Comparison of ENCODE assay signal across 7 cellular contexts in genomic region chr12:106246891-106247730, GRCh38. TPM values are rescaled to one million over a fixed set of nuclear protein-coding genes. Genes with fewer than 3 reads are reported as not detected.
DNase-seq lines count a peak whose midpoint lies in the region; ATAC-seq and FAIRE-seq lines count a peak whose summit lies in the region.

No MANE protein-coding gene starts in this region.

- peak overlapping the region; percentile 73 for H3K4me3 Mint-ChIP-seq in activated naive CD4-positive, alpha-beta T cell treated with anti-CD3 and anti-CD28 coated beads, Interleukin-2, amount 10 ng/mL, durations not matched to agents 7 days and 5 days

- peak overlapping the region; percentile 81 for H3K27ac ChIP-seq in neuronal stem cell (replicated peaks; ENCODE audit: low read length)

- DNase-seq in RKO (ENCODE audit: low spot score) (peak; percentile 46), germinal center (ENCODE audit: low spot score) (peak; percentile 46), neuronal stem cell (ENCODE audit: low spot score) (peak; percentile 59), urothelium cell line (ENCODE audit: low spot score) (peak; percentile 49)
- peak; percentile 76 for DNase-seq in activated naive CD4-positive, alpha-beta T cell treated with anti-CD3 and anti-CD28 coated beads, Interleukin-2, amount 10 ng/mL, durations not matched to agents 7 days and 5 days

- peaks cover 13 to 39% of the 10 kb centered on the region in 2 donors for H3K36me3 ChIP-seq in neuronal stem cell (replicated peaks in 1 of 2; ENCODE audit: control insufficient read depth in 2 of 2, insufficient read depth in 2 of 2, low read length in 2 of 2)

- no peak overlapping the region for H2BK12ac ChIP-seq in neuronal stem cell (ENCODE audit: low read length)

- no peaks in the 10 kb centered on the region for H3K27me3 ChIP-seq in neuronal stem cell (ENCODE audit: control insufficient read depth in 3 of 3, insufficient read depth in 3 of 3, low read depth in 1 of 3, low read length in 3 of 3)

- no peaks in the 10 kb centered on the region for H3K9me3 Mint-ChIP-seq in activated naive CD4-positive, alpha-beta T cell treated with anti-CD3 and anti-CD28 coated beads, Interleukin-2, amount 10 ng/mL, durations not matched to agents 7 days and 5 days

- CTCF ChIA-PET in activated naive CD4-positive, alpha-beta T cell treated with anti-CD3 and anti-CD28 coated beads, Interleukin-2, amount 10 ng/mL, durations not matched to agents 7 days and 5 days (lab: Charles Lee): interaction anchor here (0.9 to 1.0 kb wide), 2 partner anchors 20 to 36 kb away, joined by 3 to 5 read pairs; no protein-coding TSS in a partner anchor

- peaks cover 15% of the 10 kb centered on the region for H3K4me1 Mint-ChIP-seq in activated naive CD4-positive, alpha-beta T cell treated with anti-CD3 and anti-CD28 coated beads, Interleukin-2, amount 10 ng/mL, durations not matched to agents 7 days and 5 days

- H3K23ac ChIP-seq in neuronal stem cell (ENCODE audit: low read depth, low read length, poor library complexity): peak overlapping the region; percentile 61

- peak overlapping the region; percentile 80 for H3K4me2 ChIP-seq in neuronal stem cell (ENCODE audit: insufficient read depth, low read length, poor library complexity, severe bottlenecking)

- H3K9me3 ChIP-seq in neuronal stem cell (replicated peaks in 1 of 2; ENCODE audit: control insufficient read depth in 2 of 2, insufficient read depth in 1 of 2, low read depth in 1 of 2, low read length in 2 of 2): no peaks in the 10 kb centered on the region

- H4K8ac ChIP-seq in neuronal stem cell (ENCODE audit: low read depth, low read length): peak overlapping the region; percentile 49

- H3K4me3 ChIP-seq in neuronal stem cell (ENCODE audit: low read length in 2 of 2): peak overlapping the region; percentile 88 to 91

- no peak overlapping the region for H3K14ac ChIP-seq in neuronal stem cell (ENCODE audit: low read length)

- H3K4me1 ChIP-seq in neuronal stem cell (ENCODE audit: control insufficient read depth in 2 of 2, insufficient read depth in 1 of 2, low read depth in 1 of 2, low read length in 2 of 2): peaks cover 7 to 15% of the 10 kb centered on the region in 2 donors

- WGBS in neuronal stem cell (ENCODE audit: extremely low coverage in 2 of 2, insufficient read length in 2 of 2, insufficient replicate concordance in 1 of 2), 2 donors: no CpG with 5 or more reads among the region's 81 CpGs

- peak overlapping the region; percentile 5 for H4K91ac ChIP-seq in neuronal stem cell (ENCODE audit: low read depth, low read length, poor library complexity)

- peak overlapping the region; percentile 53 for H3K4ac ChIP-seq in neuronal stem cell (ENCODE audit: low read length)

- no peak overlapping the region for H3K27ac Mint-ChIP-seq in activated naive CD4-positive, alpha-beta T cell treated with anti-CD3 and anti-CD28 coated beads, Interleukin-2, amount 10 ng/mL, durations not matched to agents 7 days and 5 days

- H3K27me3 Mint-ChIP-seq in activated naive CD4-positive, alpha-beta T cell treated with anti-CD3 and anti-CD28 coated beads, Interleukin-2, amount 10 ng/mL, durations not matched to agents 7 days and 5 days: peaks cover 17% of the 10 kb centered on the region

- peak overlapping the region; percentile 96 for H2AFZ ChIP-seq in neuronal stem cell (ENCODE audit: low read length)

- peak overlapping the region; percentile 42 for H2BK15ac ChIP-seq in neuronal stem cell (ENCODE audit: low read length)

- no peaks in the 10 kb centered on the region for H3K36me3 Mint-ChIP-seq in activated naive CD4-positive, alpha-beta T cell treated with anti-CD3 and anti-CD28 coated beads, Interleukin-2, amount 10 ng/mL, durations not matched to agents 7 days and 5 days

- peak; percentile 43 for ATAC-seq in GM18498 (IDR thresholded peaks at IDR 0.05; ENCODE audit: unreplicated experiment)
- peak; percentile 21 for ATAC-seq in HG02840 (IDR thresholded peaks at IDR 0.05; ENCODE audit: low FRiP score, unreplicated experiment)

- peak overlapping the region; percentile 29 for H2BK120ac ChIP-seq in neuronal stem cell (ENCODE audit: low read depth, low read length)

- no peak overlapping the region for H2AK5ac ChIP-seq in neuronal stem cell (ENCODE audit: low read depth, low read length)

- H2BK5ac ChIP-seq in neuronal stem cell (ENCODE audit: low read length): peak overlapping the region; percentile 91

- H3K79me1 ChIP-seq in neuronal stem cell (ENCODE audit: low read depth, low read length): peaks cover 8% of the 10 kb centered on the region

- FAIRE-seq in urothelium cell line (lab: Jason Lieb, UNC): no peak

- H3K9ac ChIP-seq in neuronal stem cell (ENCODE audit: low read depth, low read length, poor library complexity): peak overlapping the region; percentile 89

- peak overlapping the region; percentile 96 for H3K18ac ChIP-seq in neuronal stem cell (ENCODE audit: low read length)

RNA-seq across cellular contexts. Expression of gene CKAP4, which starts 0.7 kb away (rescaled TPM):
- polyA plus RNA-seq in neuronal stem cell (2013, experiment 1 of 2): 122 TPM
- 125 TPM for polyA plus RNA-seq in neuronal stem cell (2013, experiment 2 of 2)

RNA-seq across cellular contexts. Expression of gene TCP11L2, which starts 55.4 kb away (rescaled TPM):
- 5.3 TPM for polyA plus RNA-seq in neuronal stem cell (2013, experiment 1 of 2)
- polyA plus RNA-seq in neuronal stem cell (2013, experiment 2 of 2): 5.4 TPM

Comparison
In these comparisons a context has a peak if more than half of its experiments do, and no peak if none do; other contexts are left out.
1. Peak in every context shown above with its lines: DNase-seq, ATAC-seq, H3K4me3 ChIP-seq and H3K27ac ChIP-seq.